17 cellular contexts compared by ENCODE assay signal in genomic region chr14:32764131-32764530, GRCh38.
"Had no signal": no experiment of that assay in that cellular context is flagged by ENCODE, and none has a peak within 500 bp of the region (broad histone marks: within the 10 kb centered on the region; RNA-seq: fewer than 3 reads in every experiment).

No MANE protein-coding gene starts in this region.

- H3K4me1 ChIP-seq: right lobe of liver, thyroid gland had no signal

- H3K27me3 ChIP-seq: cardiac muscle cell, neutrophil, right lobe of liver, thyroid gland had no signal

- H3K27ac ChIP-seq: cardiac muscle cell, neutrophil, right lobe of liver, thyroid gland had no signal

- H3K36me3 ChIP-seq: cardiac muscle cell, neutrophil, right lobe of liver, thyroid gland had no signal

- DNase-seq: activated CD4-positive, alpha-beta T cell treated with anti-CD3 and anti-CD28 coated beads, Interleukin-2, amount 10 ng/mL, durations not matched to agents 7 days and 5 days; activated CD4-positive, CD25-positive, alpha-beta regulatory T cell; activated CD8-positive, alpha-beta memory T cell treated with anti-CD3 and anti-CD28 coated beads, Interleukin-2, amount 50 U/mL, for 48 hours; activated naive CD8-positive, alpha-beta T cell treated with anti-CD3 and anti-CD28 coated beads for 36 hours; activated T-cell treated with anti-CD3 and anti-CD28 coated beads, Interleukin-2, amount 50 U/mL, for 72 hours; erythroblast; hippocampal formation; kidney; left ventricle myocardium superior; mesendoderm; natural killer cell; right lobe of liver; stimulated activated CD4-positive, alpha-beta T cell treated with anti-CD3 and anti-CD28 coated beads, Interleukin-12 subunit alpha, Interleukin-12 subunit beta, amount 100 ng/mL, for 4 hours; thyroid gland had no signal

- H3K4me3 ChIP-seq: cardiac muscle cell, right lobe of liver, thyroid gland had no signal

- H3K9me3 ChIP-seq: neutrophil, right lobe of liver, thyroid gland had no signal

- ATAC-seq: activated T-cell treated with anti-CD3 and anti-CD28 coated beads, Interleukin-2, amount 50 U/mL, for 72 hours; left ventricle myocardium superior; natural killer cell; right lobe of liver; stimulated activated memory B cell treated with anti-CD40 and anti-IgM and Interleukin-4, amounts not matched to agents 10 μg/mL and 1 μg/mL and 100 μg/mL, for 72 hours had no signal
